8 cellular contexts compared by ENCODE assay signal in the genomic region with DNA sequence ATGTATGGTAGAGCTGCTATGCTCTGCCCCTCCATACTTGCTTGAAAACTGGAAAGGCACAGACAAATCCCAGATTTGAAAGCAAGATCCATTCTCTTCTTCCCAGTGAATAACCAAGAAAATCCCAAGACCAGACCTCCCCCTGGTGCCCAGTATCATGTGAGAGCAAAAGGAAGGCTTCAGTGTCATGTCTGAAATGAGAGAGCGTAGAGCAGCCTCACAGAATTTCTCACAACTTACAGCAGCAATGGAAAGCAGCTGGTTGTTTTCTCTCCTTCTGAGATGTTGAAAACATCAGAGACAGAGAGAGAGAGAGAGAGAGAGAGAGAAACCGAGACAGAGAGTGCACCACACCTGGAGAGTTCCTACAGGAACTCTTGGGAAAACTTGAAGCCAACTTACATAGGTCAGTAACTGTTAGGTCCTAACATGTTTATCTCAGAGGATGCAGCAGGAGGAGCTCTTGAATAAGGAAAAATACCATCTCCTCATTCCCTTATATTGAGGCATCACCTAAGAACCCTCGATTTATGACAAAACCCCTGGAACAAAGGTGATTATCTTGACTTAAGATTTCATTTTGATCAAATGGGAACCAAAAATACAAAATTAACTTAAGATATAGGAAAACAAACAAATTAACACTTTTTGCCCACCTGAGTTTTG.
DNase-seq lines count a peak whose midpoint lies in the region; ATAC-seq and TF ChIP-seq lines count a peak whose summit lies in the region.

No MANE protein-coding gene starts in this region.

- no TSS peak for BruUV-seq in MCF 10A (replicated peaks; lab: Mats Ljungman, UMichigan)

- no peak overlapping the region for H3K4me3 Mint-ChIP-seq in MCF 10A (ENCODE audit: unreplicated experiment)

- H3K27me3 Mint-ChIP-seq in MCF 10A (ENCODE audit: insufficient read depth, unreplicated experiment): peaks cover 53% of the 10 kb centered on the region

- TF ChIP-seq CTCF in MCF 10A (IDR thresholded peaks at IDR 0.05; ENCODE audit: unreplicated experiment) (peak; percentile 72), breast epithelium (IDR thresholded peaks at IDR 0.05) (peak in 1 of 3 donors; percentile 39), tibial nerve (IDR thresholded peaks at IDR 0.05) (peak in 4 of 5 experiments; percentile 19 to 52 (median 33))

- DNase-seq in MCF 10A (ENCODE audit: unreplicated experiment): peak; percentile 55
- no peak for DNase-seq in breast epithelium (ENCODE audit: low spot score in 2 of 2)
- peak; percentile 76 for DNase-seq in SK-MEL-5 (ENCODE audit: low read depth, low spot score)
- DNase-seq in left ventricle myocardium superior: no peak
- no peak for DNase-seq in tibial nerve (ENCODE audit: low spot score in 2 of 2)
- no peak for DNase-seq in T-helper 1 cell
- DNase-seq in NCI-H2029 treated with DMSO at 0.1 percent for 48 hours (lab: John Stamatoyannopoulos, UW): no peak
- no peak for DNase-seq in activated CD8-positive, alpha-beta memory T cell treated with anti-CD3 and anti-CD28 coated beads, Interleukin-2, amount 50 U/mL, for 4 hours

- in situ Hi-C loops in SK-MEL-5 (cut with HindIII; ENCODE audit: low pct_unique_long_range_greater_than_20kb, low sequenced_read_pairs): no loop called here

- H3K4me1 ChIP-seq in breast epithelium: no peaks in the 10 kb centered on the region
- H3K4me1 ChIP-seq in tibial nerve: no peaks in the 10 kb centered on the region

- no peaks in the 10 kb centered on the region for H3K9me3 Mint-ChIP-seq in MCF 10A (ENCODE audit: unreplicated experiment)

- H3K9me3 ChIP-seq in breast epithelium (no peaks in the 10 kb centered on the region), tibial nerve (no peaks in the 10 kb centered on the region)

- TF ChIP-seq EP300 in tibial nerve (IDR thresholded peaks at IDR 0.05): no peak

- peak; percentile 70 for ATAC-seq in left ventricle myocardium superior

- H3K4me1 Mint-ChIP-seq in MCF 10A (ENCODE audit: insufficient read depth, unreplicated experiment): no peaks in the 10 kb centered on the region

- H3K27me3 ChIP-seq in breast epithelium (no peaks in the 10 kb centered on the region), tibial nerve (no peaks in the 10 kb centered on the region)

- no peak overlapping the region for H3K4me3 ChIP-seq in breast epithelium
- H3K4me3 ChIP-seq in tibial nerve: no peak overlapping the region

- 34 to 47% methylated on average over 3 of the region's 3 CpGs for WGBS in tibial nerve, 2 donors

- CTCF ChIA-PET in MCF 10A (lab: Yijun Ruan, JAX): interaction anchor here (0.6 to 2.1 kb wide), 22 partner anchors 13 to 1223 kb away, joined by 3 to 8 read pairs (median 3); no protein-coding TSS in a partner anchor

- no peak overlapping the region for H3K27ac Mint-ChIP-seq in MCF 10A (ENCODE audit: low read depth, unreplicated experiment)

- POLR2A ChIA-PET in MCF 10A (lab: Yijun Ruan, JAX): interaction anchor here (0.6 kb wide), 1 partner anchor 381 kb away, joined by 3 read pairs; no protein-coding TSS in a partner anchor

- intact Hi-C loops in MCF 10A (cut with micrococcal nuclease): loop anchor here (1.0 to 5.0 kb wide), 4 partner anchors 221 to 1996 kb away; no protein-coding TSS in a partner anchor
- intact Hi-C loops in breast epithelium (cut with DNase I; ENCODE audit: low total_unique reads): no loop called here
- intact Hi-C loops in left ventricle myocardium superior (cut with micrococcal nuclease): no loop called here

- no peak for TF ChIP-seq POLR2A in breast epithelium (IDR thresholded peaks at IDR 0.05)
- no peak for TF ChIP-seq POLR2A in tibial nerve (IDR thresholded peaks at IDR 0.05)

- no peaks in the 10 kb centered on the region for H3K36me3 ChIP-seq in breast epithelium
- H3K36me3 ChIP-seq in tibial nerve: no peaks in the 10 kb centered on the region

- no peaks in the 10 kb centered on the region for H3K36me3 Mint-ChIP-seq in MCF 10A (ENCODE audit: insufficient read depth, unreplicated experiment)

- H3K27ac ChIP-seq in breast epithelium (no peak overlapping the region), tibial nerve (no peak overlapping the region)

Comparison
In these comparisons a context has a peak if more than half of its experiments do, and no peak if none do; other contexts are left out.
1. DNase-seq: peak in MCF 10A (single experiment) and SK-MEL-5 (single experiment); none in breast epithelium (0 of 2), left ventricle myocardium superior (single experiment), tibial nerve (0 of 2), T-helper 1 cell (0 of 5), NCI-H2029 treated with DMSO at 0.1 percent for 48 hours (single experiment) and activated CD8-positive, alpha-beta memory T cell treated with anti-CD3 and anti-CD28 coated beads, Interleukin-2, amount 50 U/mL, for 4 hours (single experiment).